Comparison of ENCODE assay signal across 1 cellular context in genomic region chr12:53100466-53101151, GRCh38.
TF ChIP-seq lines count a peak whose summit lies in the region.

No MANE protein-coding gene starts in this region.

TF ChIP-seq in SK-N-SH, 30 proteins besides CTCF, POLR2A, EP300 and RAD21 (continued from another document):
- TF ChIP-seq SMC3 (IDR thresholded peaks at IDR 0.05; ENCODE audit: low read depth, low read length) (no peak), FOSL2 (IDR thresholded peaks at IDR 0.05; ENCODE audit: borderline replicate concordance, low read depth) (no peak), YY1 (IDR thresholded peaks at IDR 0.05; ENCODE audit: low read depth) (no peak), NFIC (IDR thresholded peaks at IDR 0.05; ENCODE audit: borderline replicate concordance) (no peak), EZH2phosphoT487 (IDR thresholded peaks at IDR 0.05; ENCODE audit: borderline replicate concordance, low read depth) (no peak), CHD2 (IDR thresholded peaks at IDR 0.05; ENCODE audit: low read length, partially characterized antibody) (no peak), RXRA (IDR thresholded peaks at IDR 0.05; ENCODE audit: borderline replicate concordance, low read depth) (no peak), GATA2 (CRISPR knock-in tag; IDR thresholded peaks at IDR 0.05) (no peak), TCF12 (IDR thresholded peaks at IDR 0.05) (no peak), RCOR1 (IDR thresholded peaks at IDR 0.05; ENCODE audit: low read length) (no peak), USF1 (IDR thresholded peaks at IDR 0.05; ENCODE audit: borderline replicate concordance, low read depth) (no peak)
- TF ChIP-seq, protein P1, sequence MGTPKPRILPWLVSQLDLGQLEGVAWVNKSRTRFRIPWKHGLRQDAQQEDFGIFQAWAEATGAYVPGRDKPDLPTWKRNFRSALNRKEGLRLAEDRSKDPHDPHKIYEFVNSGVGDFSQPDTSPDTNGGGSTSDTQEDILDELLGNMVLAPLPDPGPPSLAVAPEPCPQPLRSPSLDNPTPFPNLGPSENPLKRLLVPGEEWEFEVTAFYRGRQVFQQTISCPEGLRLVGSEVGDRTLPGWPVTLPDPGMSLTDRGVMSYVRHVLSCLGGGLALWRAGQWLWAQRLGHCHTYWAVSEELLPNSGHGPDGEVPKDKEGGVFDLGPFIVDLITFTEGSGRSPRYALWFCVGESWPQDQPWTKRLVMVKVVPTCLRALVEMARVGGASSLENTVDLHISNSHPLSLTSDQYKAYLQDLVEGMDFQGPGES (IDR thresholded peaks at IDR 0.05; ENCODE audit: low read depth, low read length) = no peak
TF ChIP-seq in SK-N-SH: peak in this region for 0.
